In the genomic region with DNA sequence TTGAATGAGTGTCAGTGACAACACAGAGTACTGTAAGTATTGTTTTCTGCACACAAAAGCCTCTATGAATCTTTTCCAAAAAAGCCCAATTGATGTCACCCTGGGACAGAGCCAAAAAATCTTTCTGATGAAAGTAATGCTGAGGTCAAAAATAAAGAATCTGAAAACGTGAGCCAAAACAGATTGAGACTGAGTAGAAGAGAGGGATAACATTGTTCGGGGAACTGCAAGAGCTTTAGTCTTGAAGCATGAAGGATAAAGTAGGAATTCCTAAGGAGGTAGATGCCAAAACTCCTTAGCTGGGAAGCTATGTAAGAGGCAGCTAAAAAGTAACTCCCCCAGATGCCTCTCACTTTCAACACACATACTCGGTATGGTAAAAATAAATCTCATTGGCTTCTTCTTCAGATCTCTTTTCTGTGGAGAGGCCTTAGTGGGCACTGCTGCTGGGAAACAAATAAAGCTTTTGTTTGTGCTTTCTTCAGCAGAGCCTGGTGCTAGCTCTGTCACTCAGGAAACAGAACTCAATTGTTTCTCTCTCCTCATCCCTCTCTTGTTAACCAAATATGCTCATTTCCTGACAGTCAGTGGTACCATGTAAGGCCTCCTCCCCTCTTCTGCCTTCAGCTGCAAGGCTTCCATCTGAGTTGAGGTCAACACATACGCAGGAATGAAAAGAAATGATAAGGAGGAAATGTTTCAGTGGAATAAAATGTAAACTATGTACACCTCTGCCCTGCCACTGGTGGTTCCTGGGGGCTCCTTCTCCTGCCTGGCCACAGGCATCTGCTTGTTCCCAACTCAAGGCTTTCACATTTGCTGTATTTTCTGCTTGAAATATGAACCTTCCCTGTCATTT, we compare ENCODE assay signal across 9 cellular contexts. TPM values are rescaled to one million over a fixed set of nuclear protein-coding genes. Genes with fewer than 3 reads are reported as not detected.
DNase-seq lines count a peak whose midpoint lies in the region; ATAC-seq, FAIRE-seq and TF ChIP-seq lines count a peak whose summit lies in the region.
"Had no signal": no experiment of that assay in that cellular context is flagged by ENCODE, and none has a peak within 500 bp of the region (broad histone marks: within the 10 kb centered on the region; RNA-seq: fewer than 3 reads in every experiment).

No MANE protein-coding gene starts in this region.

- peak; percentile 1 for DNase-seq in NCI-H748 (lab: John Stamatoyannopoulos, UW; ENCODE audit: unreplicated experiment)
- DNase-seq in NCI-H748 treated with DMSO at 0.1 percent for 48 hours (lab: John Stamatoyannopoulos, UW): no peak
- peak; percentile 94 for DNase-seq in RPMI7951 (ENCODE audit: low read depth)
- DNase-seq in naive thymus-derived CD4-positive, alpha-beta T cell: peak in 5 of 9 donors; percentile 7 to 34 (median 25)
- no peak for DNase-seq in GM12891 (ENCODE audit: insufficient read length, low spot score)
- DNase-seq in DMS79 (lab: John Stamatoyannopoulos, UW): no peak

- TF ChIP-seq POLR2A in GM12891 (IDR thresholded peaks at IDR 0.05; ENCODE audit: low read depth, low read length): no peak

- CTCF ChIA-PET in naive thymus-derived CD4-positive, alpha-beta T cell (lab: Charles Lee): interaction anchor here (0.5 kb wide), 1 partner anchor 45 kb away, joined by 3 read pairs; no protein-coding TSS in a partner anchor

- H3K9me3 ChIP-seq in esophagus (ENCODE audit: control insufficient read depth in 2 of 2, insufficient read depth in 1 of 2, low read depth in 1 of 2, low read length in 1 of 2): no peaks in the 10 kb centered on the region
- H3K9me3 ChIP-seq in naive thymus-derived CD4-positive, alpha-beta T cell (ENCODE audit: control insufficient read depth in 2 of 3, low read length in 3 of 3): no peaks in the 10 kb centered on the region

- H3K9me3 Mint-ChIP-seq in naive thymus-derived CD4-positive, alpha-beta T cell: peaks cover 0 to 14% (median 4%) of the 10 kb centered on the region in 11 donors

- ATAC-seq in naive thymus-derived CD4-positive, alpha-beta T cell: peak; percentile 60
- ATAC-seq in GM21528 (IDR thresholded peaks at IDR 0.05; ENCODE audit: low FRiP score, unreplicated experiment): no peak

- H3K4me1 ChIP-seq in esophagus (ENCODE audit: control insufficient read depth in 2 of 2, insufficient read depth in 2 of 2, low read length in 1 of 2): no peaks in the 10 kb centered on the region
- peaks cover 0 to 9% of the 10 kb centered on the region in 2 donors for H3K4me1 ChIP-seq in naive thymus-derived CD4-positive, alpha-beta T cell (ENCODE audit: control insufficient read depth in 2 of 2, insufficient read depth in 2 of 2, low read length in 2 of 2)

- no peak overlapping the region for H3K4me3 ChIP-seq in esophagus (ENCODE audit: low read depth in 1 of 2, low read length in 2 of 2)
- no peak overlapping the region for H3K4me3 ChIP-seq in naive thymus-derived CD4-positive, alpha-beta T cell (ENCODE audit: low read length)

- peak overlapping the region; percentile 45 to 76 for H3K27ac ChIP-seq in esophagus (ENCODE audit: low read depth in 2 of 2, low read length in 1 of 2)
- H3K27ac ChIP-seq in naive thymus-derived CD4-positive, alpha-beta T cell (ENCODE audit: low read depth, low read length): no peak overlapping the region

- 27 to 32% methylated on average over 4 of the region's 4 CpGs for WGBS in esophagus, 2 donors

- H3K4me1 Mint-ChIP-seq in naive thymus-derived CD4-positive, alpha-beta T cell: peaks cover 27 to 50% (median 42%) of the 10 kb centered on the region in 7 donors

- H3K36me3 Mint-ChIP-seq in naive thymus-derived CD4-positive, alpha-beta T cell: peaks cover 0 to 9% (median 0%) of the 10 kb centered on the region in 5 donors

- H3K36me3 ChIP-seq in esophagus (ENCODE audit: control insufficient read depth in 2 of 2, insufficient read depth in 2 of 2, low read length in 1 of 2): no peaks in the 10 kb centered on the region
- H3K36me3 ChIP-seq in naive thymus-derived CD4-positive, alpha-beta T cell (ENCODE audit: control insufficient read depth in 2 of 3, insufficient read depth in 3 of 3, low read length in 3 of 3): no peaks in the 10 kb centered on the region

- H3K27me3 ChIP-seq in esophagus (ENCODE audit: control insufficient read depth in 1 of 2, insufficient read depth in 2 of 2, low read length in 2 of 2): no peaks in the 10 kb centered on the region
- no peaks in the 10 kb centered on the region for H3K27me3 ChIP-seq in naive thymus-derived CD4-positive, alpha-beta T cell (ENCODE audit: control insufficient read depth in 2 of 2, insufficient read depth in 2 of 2, low read length in 2 of 2)

- H3K27me3 Mint-ChIP-seq in naive thymus-derived CD4-positive, alpha-beta T cell: no peaks in the 10 kb centered on the region

- H3K4me3 Mint-ChIP-seq in naive thymus-derived CD4-positive, alpha-beta T cell: peak overlapping the region in 6 of 10 donors; percentile 9 to 59 (median 34)

- intact Hi-C loops in naive thymus-derived CD4-positive, alpha-beta T cell (cut with micrococcal nuclease): loop anchor here (2.0 kb wide), 2 partner anchors 18 to 32 kb away; no protein-coding TSS in a partner anchor

- POLR2A ChIA-PET in naive thymus-derived CD4-positive, alpha-beta T cell (lab: Charles Lee): interaction anchor here (0.5 kb wide), 1 partner anchor 208 kb away, joined by 3 read pairs; no protein-coding TSS in a partner anchor

- no peak for FAIRE-seq in GM12891 (lab: Jason Lieb, UNC)
- FAIRE-seq: A204.1 had no signal

- H3K27ac Mint-ChIP-seq in naive thymus-derived CD4-positive, alpha-beta T cell: peak overlapping the region; percentile 60 to 91 (median 77)

TF ChIP-seq in GM12891, 5 proteins besides CTCF, POLR2A, EP300 and RAD21:
- TF ChIP-seq TAF1 (IDR thresholded peaks at IDR 0.05; ENCODE audit: low read depth, low read length): no peak
- TF ChIP-seq POU2F2 (IDR thresholded peaks at IDR 0.05; ENCODE audit: low read depth, low read length): no peak
- TF ChIP-seq SPI1 (IDR thresholded peaks at IDR 0.05; ENCODE audit: low read depth, low read length): no peak
- TF ChIP-seq POLR2AphosphoS5 (IDR thresholded peaks at IDR 0.05; ENCODE audit: low read depth, low read length): no peak
- TF ChIP-seq PAX5 (IDR thresholded peaks at IDR 0.05; ENCODE audit: insufficient read depth, low read length, severe bottlenecking): no peak

RNA-seq across cellular contexts. Expression of gene CD200, which starts 58.1 kb away (rescaled TPM):
- 0.49 and 3.4 TPM in 2 replicates for total RNA-seq in RPMI7951 (2014; rRNA removed; shearing (Covaris generic))
- 1 to 10 TPM in 1 of 2 donors, under 1 TPM in 1; 0.90 to 3.0 TPM for polyA plus RNA-seq in esophagus
- total RNA-seq in naive thymus-derived CD4-positive, alpha-beta T cell: 1 to 10 TPM; 2.5 to 9.1 (median 2.9) TPM
- polyA plus RNA-seq in naive thymus-derived CD4-positive, alpha-beta T cell: 1 to 10 TPM; 2.5 to 3.0 TPM
- 21.5 TPM for polyA plus RNA-seq in GM12891 (2012; ENCODE audit: low read depth, missing spikeins)

Comparison
In these comparisons a context has a peak if more than half of its experiments do, and no peak if none do; other contexts are left out.
1. DNase-seq: peak in NCI-H748 (single experiment), RPMI7951 (single experiment) and naive thymus-derived CD4-positive, alpha-beta T cell (5 of 9); none in NCI-H748 treated with DMSO at 0.1 percent for 48 hours (single experiment), GM12891 (single experiment) and DMS79 (single experiment).